ENCODE assay signal across 1 cellular context in the genomic region with DNA sequence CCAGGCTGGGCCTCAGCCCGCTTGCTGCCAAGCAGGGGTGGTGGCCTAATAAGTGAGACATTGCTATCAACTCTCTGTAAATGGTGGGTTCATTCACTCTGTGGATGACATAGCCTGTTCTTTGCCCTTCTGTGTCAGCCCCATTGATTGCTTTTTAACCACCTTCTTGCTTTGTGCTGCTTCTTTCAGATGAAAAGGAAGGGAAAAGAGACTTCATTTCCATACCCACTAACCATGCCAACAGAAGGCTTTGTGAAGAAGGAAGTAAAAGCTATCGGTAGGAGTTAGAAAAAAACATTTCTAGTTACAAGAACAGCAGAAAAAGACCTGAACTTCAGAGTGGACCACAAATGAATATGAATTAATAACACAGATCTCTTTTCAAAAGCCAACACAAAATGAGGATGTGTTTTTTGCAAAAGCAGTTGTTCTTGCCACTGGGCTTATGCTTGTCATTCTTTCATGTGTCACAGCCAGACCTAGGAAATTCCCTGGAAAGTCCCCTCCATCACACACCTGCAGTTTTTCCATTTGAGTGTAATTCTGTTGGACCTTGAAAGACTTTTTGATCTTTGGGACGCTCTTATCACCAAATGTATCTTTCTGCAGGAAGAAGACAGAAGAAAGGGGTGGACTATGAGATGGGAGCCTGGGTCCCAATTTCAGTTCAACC.
TF ChIP-seq lines count a peak whose summit lies in the region.

No MANE protein-coding gene starts in this region.

TF ChIP-seq in IMR-90, 13 proteins besides CTCF, POLR2A, EP300 and RAD21 (continued from another document):
- TF ChIP-seq, protein P1, sequence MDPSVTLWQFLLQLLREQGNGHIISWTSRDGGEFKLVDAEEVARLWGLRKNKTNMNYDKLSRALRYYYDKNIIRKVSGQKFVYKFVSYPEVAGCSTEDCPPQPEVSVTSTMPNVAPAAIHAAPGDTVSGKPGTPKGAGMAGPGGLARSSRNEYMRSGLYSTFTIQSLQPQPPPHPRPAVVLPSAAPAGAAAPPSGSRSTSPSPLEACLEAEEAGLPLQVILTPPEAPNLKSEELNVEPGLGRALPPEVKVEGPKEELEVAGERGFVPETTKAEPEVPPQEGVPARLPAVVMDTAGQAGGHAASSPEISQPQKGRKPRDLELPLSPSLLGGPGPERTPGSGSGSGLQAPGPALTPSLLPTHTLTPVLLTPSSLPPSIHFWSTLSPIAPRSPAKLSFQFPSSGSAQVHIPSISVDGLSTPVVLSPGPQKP (IDR thresholded peaks at IDR 0.05; ENCODE audit: borderline replicate concordance, low read depth, low read length), result no peak
- no peak for TF ChIP-seq NFE2L2 (IDR thresholded peaks at IDR 0.05; ENCODE audit: low read depth, low read length)
- no peak for TF ChIP-seq MAZ (IDR thresholded peaks at IDR 0.05; ENCODE audit: borderline replicate concordance, low read depth, low read length)
- no peak for TF ChIP-seq FOS (IDR thresholded peaks at IDR 0.05; ENCODE audit: low read depth, low read length)
- no peak for TF ChIP-seq CEBPB (IDR thresholded peaks at IDR 0.05; ENCODE audit: low read depth, low read length)
- no peak for TF ChIP-seq MXI1 (IDR thresholded peaks at IDR 0.05; ENCODE audit: borderline replicate concordance, low read depth, low read length)
- no peak for TF ChIP-seq SMC3 (IDR thresholded peaks at IDR 0.05; ENCODE audit: low read depth, low read length)
